In the genomic region with DNA sequence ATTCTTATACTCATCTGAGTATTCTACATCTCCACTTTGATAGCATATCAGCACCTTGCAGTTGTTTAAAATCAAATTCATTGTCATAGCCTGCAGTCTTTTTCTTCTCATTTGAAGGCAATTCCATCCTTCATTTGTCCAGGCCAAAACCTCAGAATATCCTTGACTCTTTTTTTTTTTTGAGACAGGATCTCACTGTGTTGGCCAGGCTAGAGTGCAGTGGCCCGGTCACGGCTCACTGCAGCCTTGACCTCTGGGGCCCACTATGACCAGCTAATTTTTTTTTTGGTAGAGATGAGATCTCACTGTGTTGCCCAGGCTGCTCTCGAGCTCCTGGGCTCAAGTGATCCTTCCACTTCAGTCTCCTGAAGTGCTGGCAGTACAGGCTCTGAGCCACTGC, we compare ENCODE assay signal across 1 cellular context.
TF ChIP-seq lines count a peak whose summit lies in the region.

No MANE protein-coding gene starts in this region.

TF ChIP-seq in GM12878, 131 proteins besides CTCF, POLR2A, EP300 and RAD21:
- TF ChIP-seq ZNF384 (IDR thresholded peaks at IDR 0.05; ENCODE audit: borderline replicate concordance, low read depth, low read length) (no peak), JUND (IDR thresholded peaks at IDR 0.05; ENCODE audit: low read depth, low read length) (no peak), TCF3 (IDR thresholded peaks at IDR 0.05; ENCODE audit: borderline replicate concordance, insufficient read depth, low read depth, low read length) (no peak), HCFC1 (IDR thresholded peaks at IDR 0.05; ENCODE audit: low read length) (no peak), RBBP5 (conservative IDR thresholded peaks at IDR 0.05) (no peak), MTA3 (IDR thresholded peaks at IDR 0.05; ENCODE audit: borderline replicate concordance, low read length) (no peak), RELB (IDR thresholded peaks at IDR 0.05; ENCODE audit: low read depth) (no peak), NFYA (IDR thresholded peaks at IDR 0.05; ENCODE audit: borderline replicate concordance, low read depth, low read length) (no peak), PBX3 (IDR thresholded peaks at IDR 0.05; ENCODE audit: insufficient replicate concordance, low read depth, low read length) (no peak), BMI1 (IDR thresholded peaks at IDR 0.05; ENCODE audit: borderline replicate concordance) (no peak), GATAD2B (conservative IDR thresholded peaks at IDR 0.05; ENCODE audit: low read depth) (no peak)
- TF ChIP-seq, protein P1, sequence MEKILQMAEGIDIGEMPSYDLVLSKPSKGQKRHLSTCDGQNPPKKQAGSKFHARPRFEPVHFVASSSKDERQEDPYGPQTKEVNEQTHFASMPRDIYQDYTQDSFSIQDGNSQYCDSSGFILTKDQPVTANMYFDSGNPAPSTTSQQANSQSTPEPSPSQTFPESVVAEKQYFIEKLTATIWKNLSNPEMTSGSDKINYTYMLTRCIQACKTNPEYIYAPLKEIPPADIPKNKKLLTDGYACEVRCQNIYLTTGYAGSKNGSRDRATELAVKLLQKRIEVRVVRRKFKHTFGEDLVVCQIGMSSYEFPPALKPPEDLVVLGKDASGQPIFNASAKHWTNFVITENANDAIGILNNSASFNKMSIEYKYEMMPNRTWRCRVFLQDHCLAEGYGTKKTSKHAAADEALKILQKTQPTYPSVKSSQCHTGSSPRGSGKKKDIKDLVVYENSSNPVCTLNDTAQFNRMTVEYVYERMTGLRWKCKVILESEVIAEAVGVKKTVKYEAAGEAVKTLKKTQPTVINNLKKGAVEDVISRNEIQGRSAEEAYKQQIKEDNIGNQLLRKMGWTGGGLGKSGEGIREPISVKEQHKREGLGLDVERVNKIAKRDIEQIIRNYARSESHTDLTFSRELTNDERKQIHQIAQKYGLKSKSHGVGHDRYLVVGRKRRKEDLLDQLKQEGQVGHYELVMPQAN (conservative IDR thresholded peaks at IDR 0.05): no peak
TF ChIP-seq in GM12878: peak in this region for 0.
